Comparison of ENCODE assay signal across 1 cellular context in the genomic region with DNA sequence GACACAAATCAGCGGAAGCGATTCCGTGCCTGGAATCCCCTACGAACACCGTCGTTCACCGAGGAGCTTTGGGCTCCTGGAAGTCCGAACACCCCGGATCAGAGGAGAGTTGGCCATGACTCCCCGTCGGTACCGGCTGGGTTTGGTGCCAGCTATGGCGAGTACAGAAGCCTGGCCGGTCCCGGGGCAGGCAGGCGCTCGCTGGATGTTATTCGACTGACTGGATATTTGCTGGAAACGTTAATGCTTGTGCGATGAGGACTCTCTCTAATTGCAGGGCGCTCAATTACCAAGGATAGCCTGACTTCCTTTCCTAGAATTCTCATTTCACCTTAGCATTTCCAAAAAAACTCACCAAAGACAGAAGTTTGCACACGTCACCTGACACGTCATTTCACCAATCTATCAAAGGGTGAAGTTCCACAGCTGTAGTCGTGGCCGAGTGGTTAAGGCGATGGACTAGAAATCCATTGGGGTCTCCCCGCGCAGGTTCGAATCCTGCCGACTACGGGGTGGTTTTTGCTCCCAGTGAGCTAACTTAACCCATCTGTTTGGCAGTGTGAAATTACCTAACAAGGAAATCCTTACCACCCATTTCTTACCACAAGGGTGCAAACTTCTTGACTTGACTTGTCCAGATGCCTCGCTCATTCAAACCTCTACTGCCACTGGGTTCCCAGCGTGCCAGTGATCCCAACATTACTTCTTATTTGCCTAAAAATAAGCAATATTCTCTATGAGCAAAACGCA.
TF ChIP-seq lines count a peak whose summit lies in the region.

No MANE protein-coding gene starts in this region.

TF ChIP-seq in HepG2, 621 proteins besides CTCF, POLR2A, EP300 and RAD21 (continued from another document and continues in another):
- no peak for TF ChIP-seq ZNF562 (CRISPR knock-in tag; IDR thresholded peaks at IDR 0.05; ENCODE audit: borderline replicate concordance)
- no peak for TF ChIP-seq PLRG1 (conservative IDR thresholded peaks at IDR 0.05)
- TF ChIP-seq ISL2 (CRISPR knock-in tag; IDR thresholded peaks at IDR 0.05): peak; percentile 15; the same call in 1 of the 2 replicates
- no peak for TF ChIP-seq SOX6 (IDR thresholded peaks at IDR 0.05)
- TF ChIP-seq SOX6 (CRISPR knock-in tag; IDR thresholded peaks at IDR 0.05): peak; percentile 56; the same call in 1 of the 2 replicates
- no peak for TF ChIP-seq SOX13 (IDR thresholded peaks at IDR 0.05)
- TF ChIP-seq SOX13 (CRISPR knock-in tag; conservative IDR thresholded peaks at IDR 0.05 in 1 of 2, IDR thresholded peaks at IDR 0.05 in 1 of 2): peak in 1 of 2 experiments; percentile 50; a peak in 1 of 4 replicates
- TF ChIP-seq ZNF20 (CRISPR knock-in tag; IDR thresholded peaks at IDR 0.05): no peak
- TF ChIP-seq MAX (IDR thresholded peaks at IDR 0.05): no peak; the same call in none of the 2 replicates
- TF ChIP-seq MED8 (CRISPR knock-in tag; IDR thresholded peaks at IDR 0.05; ENCODE audit: insufficient replicate concordance): no peak
- no peak for TF ChIP-seq MYNN (CRISPR knock-in tag; IDR thresholded peaks at IDR 0.05; ENCODE audit: low read depth)
- TF ChIP-seq, protein P1, sequence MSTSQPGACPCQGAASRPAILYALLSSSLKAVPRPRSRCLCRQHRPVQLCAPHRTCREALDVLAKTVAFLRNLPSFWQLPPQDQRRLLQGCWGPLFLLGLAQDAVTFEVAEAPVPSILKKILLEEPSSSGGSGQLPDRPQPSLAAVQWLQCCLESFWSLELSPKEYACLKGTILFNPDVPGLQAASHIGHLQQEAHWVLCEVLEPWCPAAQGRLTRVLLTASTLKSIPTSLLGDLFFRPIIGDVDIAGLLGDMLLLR (CRISPR knock-in tag; IDR thresholded peaks at IDR 0.05): no peak
- TF ChIP-seq, protein P2, sequence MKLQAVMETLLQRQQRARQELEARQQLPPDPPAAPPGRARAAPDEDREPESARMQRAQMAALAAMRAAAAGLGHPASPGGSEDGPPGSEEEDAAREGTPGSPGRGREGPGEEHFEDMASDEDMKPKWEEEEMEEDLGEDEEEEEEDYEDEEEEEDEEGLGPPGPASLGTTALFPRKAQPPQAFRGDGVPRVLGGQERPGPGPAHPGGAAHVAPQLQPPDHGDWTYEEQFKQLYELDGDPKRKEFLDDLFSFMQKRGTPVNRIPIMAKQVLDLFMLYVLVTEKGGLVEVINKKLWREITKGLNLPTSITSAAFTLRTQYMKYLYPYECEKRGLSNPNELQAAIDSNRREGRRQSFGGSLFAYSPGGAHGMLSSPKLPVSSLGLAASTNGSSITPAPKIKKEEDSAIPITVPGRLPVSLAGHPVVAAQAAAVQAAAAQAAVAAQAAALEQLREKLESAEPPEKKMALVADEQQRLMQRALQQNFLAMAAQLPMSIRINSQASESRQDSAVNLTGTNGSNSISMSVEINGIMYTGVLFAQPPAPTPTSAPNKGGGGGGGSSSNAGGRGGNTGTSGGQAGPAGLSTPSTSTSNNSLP (IDR thresholded peaks at IDR 0.05; ENCODE audit: low read depth, low read length): peak; percentile 57; the same call in 1 of the 2 replicates
- no peak for TF ChIP-seq JARID2 (CRISPR knock-in tag; IDR thresholded peaks at IDR 0.05; ENCODE audit: insufficient replicate concordance)
- TF ChIP-seq ZFP36L1 (CRISPR knock-in tag; IDR thresholded peaks at IDR 0.05): no peak
- no peak for TF ChIP-seq ISX (CRISPR knock-in tag; conservative IDR thresholded peaks at IDR 0.05)
- TF ChIP-seq YEATS2 (CRISPR knock-in tag; IDR thresholded peaks at IDR 0.05; ENCODE audit: borderline replicate concordance): no peak
- TF ChIP-seq RFX3 (CRISPR knock-in tag; IDR thresholded peaks at IDR 0.05): peak; percentile 21; the same call in 1 of the 2 replicates
- TF ChIP-seq MED1 (CRISPR knock-in tag; IDR thresholded peaks at IDR 0.05): peak; percentile 20; the same call in 1 of the 2 replicates
- peak; percentile 62; the same call in 1 of the 2 replicates for TF ChIP-seq MAF1 (CRISPR knock-in tag; IDR thresholded peaks at IDR 0.05; ENCODE audit: borderline replicate concordance)
- peak; percentile 25; the same call in 1 of the 2 replicates for TF ChIP-seq ARNTL (CRISPR knock-in tag; IDR thresholded peaks at IDR 0.05)
- TF ChIP-seq MLX (CRISPR knock-in tag; IDR thresholded peaks at IDR 0.05): 0 out of 2 replicates have a peak, but pooled peaks have one; percentile 46
- peak; percentile 56; the same call in 1 of the 2 replicates for TF ChIP-seq FOXA3 (CRISPR knock-in tag; IDR thresholded peaks at IDR 0.05)
- TF ChIP-seq EEA1 (CRISPR knock-in tag; IDR thresholded peaks at IDR 0.05; ENCODE audit: borderline replicate concordance): no peak
- no peak for TF ChIP-seq KLF12 (CRISPR knock-in tag; IDR thresholded peaks at IDR 0.05; ENCODE audit: borderline replicate concordance)
- peak; percentile 75 for TF ChIP-seq HNF1B (CRISPR knock-in tag; IDR thresholded peaks at IDR 0.05)
- no peak for TF ChIP-seq KAT2B (IDR thresholded peaks at IDR 0.05; ENCODE audit: borderline replicate concordance, low read depth, low read length)
- no peak for TF ChIP-seq ZNF678 (CRISPR knock-in tag; IDR thresholded peaks at IDR 0.05)
- no peak for TF ChIP-seq ZNF800 (CRISPR knock-in tag; IDR thresholded peaks at IDR 0.05)
- TF ChIP-seq, protein P3, sequence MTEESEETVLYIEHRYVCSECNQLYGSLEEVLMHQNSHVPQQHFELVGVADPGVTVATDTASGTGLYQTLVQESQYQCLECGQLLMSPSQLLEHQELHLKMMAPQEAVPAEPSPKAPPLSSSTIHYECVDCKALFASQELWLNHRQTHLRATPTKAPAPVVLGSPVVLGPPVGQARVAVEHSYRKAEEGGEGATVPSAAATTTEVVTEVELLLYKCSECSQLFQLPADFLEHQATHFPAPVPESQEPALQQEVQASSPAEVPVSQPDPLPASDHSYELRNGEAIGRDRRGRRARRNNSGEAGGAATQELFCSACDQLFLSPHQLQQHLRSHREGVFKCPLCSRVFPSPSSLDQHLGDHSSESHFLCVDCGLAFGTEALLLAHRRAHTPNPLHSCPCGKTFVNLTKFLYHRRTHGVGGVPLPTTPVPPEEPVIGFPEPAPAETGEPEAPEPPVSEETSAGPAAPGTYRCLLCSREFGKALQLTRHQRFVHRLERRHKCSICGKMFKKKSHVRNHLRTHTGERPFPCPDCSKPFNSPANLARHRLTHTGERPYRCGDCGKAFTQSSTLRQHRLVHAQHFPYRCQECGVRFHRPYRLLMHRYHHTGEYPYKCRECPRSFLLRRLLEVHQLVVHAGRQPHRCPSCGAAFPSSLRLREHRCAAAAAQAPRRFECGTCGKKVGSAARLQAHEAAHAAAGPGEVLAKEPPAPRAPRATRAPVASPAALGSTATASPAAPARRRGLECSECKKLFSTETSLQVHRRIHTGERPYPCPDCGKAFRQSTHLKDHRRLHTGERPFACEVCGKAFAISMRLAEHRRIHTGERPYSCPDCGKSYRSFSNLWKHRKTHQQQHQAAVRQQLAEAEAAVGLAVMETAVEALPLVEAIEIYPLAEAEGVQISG (CRISPR knock-in tag; IDR thresholded peaks at IDR 0.05): peak; percentile 41; the same call in 1 of the 2 replicates
- TF ChIP-seq, protein P4, sequence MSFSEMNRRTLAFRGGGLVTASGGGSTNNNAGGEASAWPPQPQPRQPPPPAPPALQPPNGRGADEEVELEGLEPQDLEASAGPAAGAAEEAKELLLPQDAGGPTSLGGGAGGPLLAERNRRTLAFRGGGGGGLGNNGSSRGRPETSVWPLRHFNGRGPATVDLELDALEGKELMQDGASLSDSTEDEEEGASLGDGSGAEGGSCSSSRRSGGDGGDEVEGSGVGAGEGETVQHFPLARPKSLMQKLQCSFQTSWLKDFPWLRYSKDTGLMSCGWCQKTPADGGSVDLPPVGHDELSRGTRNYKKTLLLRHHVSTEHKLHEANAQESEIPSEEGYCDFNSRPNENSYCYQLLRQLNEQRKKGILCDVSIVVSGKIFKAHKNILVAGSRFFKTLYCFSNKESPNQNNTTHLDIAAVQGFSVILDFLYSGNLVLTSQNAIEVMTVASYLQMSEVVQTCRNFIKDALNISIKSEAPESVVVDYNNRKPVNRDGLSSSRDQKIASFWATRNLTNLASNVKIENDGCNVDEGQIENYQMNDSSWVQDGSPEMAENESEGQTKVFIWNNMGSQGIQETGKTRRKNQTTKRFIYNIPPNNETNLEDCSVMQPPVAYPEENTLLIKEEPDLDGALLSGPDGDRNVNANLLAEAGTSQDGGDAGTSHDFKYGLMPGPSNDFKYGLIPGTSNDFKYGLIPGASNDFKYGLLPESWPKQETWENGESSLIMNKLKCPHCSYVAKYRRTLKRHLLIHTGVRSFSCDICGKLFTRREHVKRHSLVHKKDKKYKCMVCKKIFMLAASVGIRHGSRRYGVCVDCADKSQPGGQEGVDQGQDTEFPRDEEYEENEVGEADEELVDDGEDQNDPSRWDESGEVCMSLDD (CRISPR knock-in tag; IDR thresholded peaks at IDR 0.05; ENCODE audit: borderline replicate concordance): no peak
- TF ChIP-seq, protein P5, sequence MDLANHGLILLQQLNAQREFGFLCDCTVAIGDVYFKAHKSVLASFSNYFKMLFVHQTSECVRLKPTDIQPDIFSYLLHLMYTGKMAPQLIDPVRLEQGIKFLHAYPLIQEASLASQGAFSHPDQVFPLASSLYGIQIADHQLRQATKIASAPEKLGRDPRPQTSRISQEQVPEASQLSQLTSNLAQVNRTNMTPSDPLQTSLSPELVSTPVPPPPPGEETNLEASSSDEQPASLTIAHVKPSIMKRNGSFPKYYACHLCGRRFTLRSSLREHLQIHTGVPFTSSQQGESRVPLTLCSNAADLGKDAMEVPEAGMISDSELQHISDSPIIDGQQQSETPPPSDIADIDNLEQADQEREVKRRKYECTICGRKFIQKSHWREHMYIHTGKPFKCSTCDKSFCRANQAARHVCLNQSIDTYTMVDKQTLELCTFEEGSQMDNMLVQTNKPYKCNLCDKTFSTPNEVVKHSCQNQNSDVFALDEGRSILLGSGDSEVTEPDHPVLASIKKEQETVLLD (CRISPR knock-in tag; IDR thresholded peaks at IDR 0.05; ENCODE audit: low read depth): no peak
- TF ChIP-seq, protein P6, sequence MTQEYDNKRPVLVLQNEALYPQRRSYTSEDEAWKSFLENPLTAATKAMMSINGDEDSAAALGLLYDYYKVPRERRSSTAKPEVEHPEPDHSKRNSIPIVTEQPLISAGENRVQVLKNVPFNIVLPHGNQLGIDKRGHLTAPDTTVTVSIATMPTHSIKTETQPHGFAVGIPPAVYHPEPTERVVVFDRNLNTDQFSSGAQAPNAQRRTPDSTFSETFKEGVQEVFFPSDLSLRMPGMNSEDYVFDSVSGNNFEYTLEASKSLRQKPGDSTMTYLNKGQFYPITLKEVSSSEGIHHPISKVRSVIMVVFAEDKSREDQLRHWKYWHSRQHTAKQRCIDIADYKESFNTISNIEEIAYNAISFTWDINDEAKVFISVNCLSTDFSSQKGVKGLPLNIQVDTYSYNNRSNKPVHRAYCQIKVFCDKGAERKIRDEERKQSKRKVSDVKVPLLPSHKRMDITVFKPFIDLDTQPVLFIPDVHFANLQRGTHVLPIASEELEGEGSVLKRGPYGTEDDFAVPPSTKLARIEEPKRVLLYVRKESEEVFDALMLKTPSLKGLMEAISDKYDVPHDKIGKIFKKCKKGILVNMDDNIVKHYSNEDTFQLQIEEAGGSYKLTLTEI (CRISPR knock-in tag; conservative IDR thresholded peaks at IDR 0.05): no peak
- peak; percentile 91; the same call in 1 of the 2 replicates for TF ChIP-seq ZNF614 (CRISPR knock-in tag; IDR thresholded peaks at IDR 0.05; ENCODE audit: borderline replicate concordance)
- TF ChIP-seq ZNF33A (CRISPR knock-in tag; IDR thresholded peaks at IDR 0.05; ENCODE audit: borderline replicate concordance): no peak
- peak; percentile 61; the same call in 1 of the 2 replicates for TF ChIP-seq SPEN (CRISPR knock-in tag; IDR thresholded peaks at IDR 0.05; ENCODE audit: low read depth)
- TF ChIP-seq, protein P7, sequence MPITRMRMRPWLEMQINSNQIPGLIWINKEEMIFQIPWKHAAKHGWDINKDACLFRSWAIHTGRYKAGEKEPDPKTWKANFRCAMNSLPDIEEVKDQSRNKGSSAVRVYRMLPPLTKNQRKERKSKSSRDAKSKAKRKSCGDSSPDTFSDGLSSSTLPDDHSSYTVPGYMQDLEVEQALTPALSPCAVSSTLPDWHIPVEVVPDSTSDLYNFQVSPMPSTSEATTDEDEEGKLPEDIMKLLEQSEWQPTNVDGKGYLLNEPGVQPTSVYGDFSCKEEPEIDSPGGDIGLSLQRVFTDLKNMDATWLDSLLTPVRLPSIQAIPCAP (CRISPR knock-in tag; IDR thresholded peaks at IDR 0.05; ENCODE audit: low read depth): no peak
- 0 out of 2 replicates have a peak, but pooled peaks have one; percentile 27 for TF ChIP-seq ZBTB7B (CRISPR knock-in tag; IDR thresholded peaks at IDR 0.05)
- TF ChIP-seq KDM1A (CRISPR knock-in tag; IDR thresholded peaks at IDR 0.05): peak; percentile 33; the same call in 1 of the 2 replicates
- no peak for TF ChIP-seq POLR2G (IDR thresholded peaks at IDR 0.05; ENCODE audit: low read depth, low read length)
- no peak for TF ChIP-seq LCORL (IDR thresholded peaks at IDR 0.05)
- peak; percentile 70 for TF ChIP-seq LCORL (CRISPR knock-in tag; IDR thresholded peaks at IDR 0.05)
- no peak for TF ChIP-seq SATB2 (CRISPR knock-in tag; IDR thresholded peaks at IDR 0.05)
